In genomic region chr5:23028445-23028844, GRCh38 we compare ENCODE assay signal across 18 cellular contexts.
"Had no signal": no experiment of that assay in that cellular context is flagged by ENCODE, and none has a peak within 500 bp of the region (broad histone marks: within the 10 kb centered on the region; RNA-seq: fewer than 3 reads in every experiment).

No MANE protein-coding gene starts in this region.

- H3K4me3 ChIP-seq: MG63, SJCRH30 had no signal

- H3K9me3 ChIP-seq: MG63, SJCRH30 had no signal

- H3K4me1 ChIP-seq: SJCRH30 had no signal

- ATAC-seq: HepG2, SK-N-SH treated with all-trans-retinoic acid at 6 μM for 48 hours had no signal

- DNase-seq: IMR-90, Karpas-422, KG1, MG63, NCI-H1092 treated with DMSO at 0.1 percent for 48 hours, NCI-H1436 treated with DMSO at 0.1 percent for 48 hours, NCI-H1694 treated with DMSO at 0.1 percent for 48 hours, NCI-H1930, NCI-H2081, NCI-H2107, NCI-H2227 treated with DMSO at 0.1 percent for 48 hours, NCI-H526 treated with DMSO at 0.1 percent for 48 hours, NCI-H748 treated with DMSO at 0.1 percent for 48 hours, RPMI8226, SHP77 treated with DMSO at 0.1 percent for 48 hours, SJCRH30 had no signal

- H3K27me3 ChIP-seq: MG63, SJCRH30 had no signal

- H3K27ac ChIP-seq: SJCRH30 had no signal

- H3K36me3 ChIP-seq: MG63, SJCRH30 had no signal
